Comparison of ENCODE assay signal across 16 cellular contexts in the genomic region with DNA sequence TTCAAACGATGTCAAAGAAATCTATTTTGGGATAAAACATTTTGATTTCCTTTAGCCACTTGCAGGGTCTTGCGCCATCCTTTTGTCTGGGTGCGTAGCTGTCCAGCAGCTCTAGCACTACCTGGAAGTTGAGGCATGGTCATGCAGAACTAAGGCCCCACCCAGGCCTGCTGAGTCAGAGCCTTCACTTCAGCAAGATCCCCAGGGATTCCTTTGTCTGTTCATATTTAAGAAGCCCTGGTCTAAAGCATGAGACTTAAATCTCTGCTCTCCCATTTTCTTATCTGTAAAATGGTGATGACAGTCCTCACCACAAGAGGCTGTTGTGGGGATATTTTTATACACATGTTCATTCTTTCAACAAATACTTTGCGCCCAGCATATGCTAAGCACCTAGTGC.
DNase-seq lines count a peak whose midpoint lies in the region; ATAC-seq and TF ChIP-seq lines count a peak whose summit lies in the region.
"Had no signal": no experiment of that assay in that cellular context is flagged by ENCODE, and none has a peak within 500 bp of the region (broad histone marks: within the 10 kb centered on the region; RNA-seq: fewer than 3 reads in every experiment).

No MANE protein-coding gene starts in this region.

- intact Hi-C loops in A673 (cut with micrococcal nuclease; ENCODE audit: unreplicated experiment), result no loop called here

- H4K8ac ChIP-seq in mesenchymal stem cell (ENCODE audit: low read length), result no peak overlapping the region

- POLR2A ChIA-PET in A673 (lab: Charles Lee; ENCODE audit: low non-redundant PET), result no interaction called here

- 72% methylated on average over 4 of the region's 4 CpGs for WGBS in mesenchymal stem cell

- H3K4me3 ChIP-seq in A673 (ENCODE audit: low read depth, low read length, poor library complexity, severe bottlenecking), result no peak overlapping the region
- no peak overlapping the region for H3K4me3 ChIP-seq in epithelial cell of esophagus (ENCODE audit: low read length)
- H3K4me3 ChIP-seq in mesenchymal stem cell (ENCODE audit: insufficient read depth in 1 of 2, low read depth in 1 of 2, low read length in 2 of 2), result no peak overlapping the region
- H3K4me3 ChIP-seq: psoas muscle had no signal

- no peak overlapping the region for H3K23ac ChIP-seq in mesenchymal stem cell (ENCODE audit: low read length in 2 of 2)

- no peak overlapping the region for H2AFZ ChIP-seq in mesenchymal stem cell (ENCODE audit: low read depth, low read length)

- BruUV-seq in A673 (replicated peaks; lab: Mats Ljungman, UMichigan), result no TSS peak

- H3K9me3 ChIP-seq in A673 (ENCODE audit: low read depth, low read length, poor library complexity, severe bottlenecking) (no peaks in the 10 kb centered on the region), mesenchymal stem cell (ENCODE audit: control insufficient read depth, low read length) (no peaks in the 10 kb centered on the region)
- H3K9me3 ChIP-seq: psoas muscle had no signal

- H3K36me3 ChIP-seq in A673 (ENCODE audit: insufficient read depth, low read length, poor library complexity, severe bottlenecking) (no peaks in the 10 kb centered on the region), mesenchymal stem cell (ENCODE audit: control insufficient read depth in 1 of 2, insufficient read depth in 2 of 2, low read depth in 1 of 2, low read length in 2 of 2) (no peaks in the 10 kb centered on the region)

- no peaks in the 10 kb centered on the region for H3K4me1 ChIP-seq in A673 (ENCODE audit: insufficient read depth, low read length, poor library complexity, severe bottlenecking)
- peaks cover 9% of the 10 kb centered on the region for H3K4me1 ChIP-seq in mesenchymal stem cell (ENCODE audit: control insufficient read depth, insufficient read depth, low read depth, low read length)

- H2BK5ac ChIP-seq in mesenchymal stem cell (ENCODE audit: low read depth, low read length, poor library complexity, severe bottlenecking), result no peak overlapping the region

- no peak overlapping the region for H2BK15ac ChIP-seq in mesenchymal stem cell (ENCODE audit: low read depth, poor library complexity, severe bottlenecking)

- no peak overlapping the region for H3K9ac ChIP-seq in mesenchymal stem cell (ENCODE audit: low read length)

- H3K4me2 ChIP-seq in mesenchymal stem cell (ENCODE audit: low read length, poor library complexity, severe bottlenecking), result no peak overlapping the region

- ATAC-seq in HG02763 (IDR thresholded peaks at IDR 0.05; ENCODE audit: unreplicated experiment) (no peak), HG02759 (IDR thresholded peaks at IDR 0.05; ENCODE audit: unreplicated experiment) (no peak)
- ATAC-seq: activated naive CD4-positive, alpha-beta T cell treated with anti-CD3 and anti-CD28 coated beads, Interleukin-2, amount 50 U/mL, for 72 hours; psoas muscle had no signal

- H3K18ac ChIP-seq in mesenchymal stem cell (ENCODE audit: low read depth in 1 of 2, low read length in 2 of 2), result no peak overlapping the region

- no peak overlapping the region for H4K91ac ChIP-seq in mesenchymal stem cell (ENCODE audit: low read length)

- no peak overlapping the region for H2BK120ac ChIP-seq in mesenchymal stem cell (ENCODE audit: low read depth, low read length)

- CTCF ChIA-PET in A673 (lab: Charles Lee), result no interaction called here

- TF ChIP-seq CTCF in A673 (conservative IDR thresholded peaks at IDR 0.05; ENCODE audit: low read depth, low read length) (no peak), epithelial cell of esophagus (IDR thresholded peaks at IDR 0.05; ENCODE audit: insufficient read depth, low read depth, low read length, missing control alignments) (no peak)

- H3K4ac ChIP-seq in mesenchymal stem cell (ENCODE audit: low read depth in 1 of 2, low read length in 2 of 2), result no peak overlapping the region

- H2AK5ac ChIP-seq in mesenchymal stem cell (ENCODE audit: low read length, severe bottlenecking), result no peak overlapping the region

- H3K27ac ChIP-seq in A673 (ENCODE audit: low read depth, low read length, poor library complexity, severe bottlenecking) (no peak overlapping the region), mesenchymal stem cell (ENCODE audit: low read length, poor library complexity, severe bottlenecking) (no peak overlapping the region)
- H3K27ac ChIP-seq: HL-60, psoas muscle had no signal

- H3K14ac ChIP-seq in mesenchymal stem cell (ENCODE audit: low read length in 2 of 2), result no peak overlapping the region

- H2BK12ac ChIP-seq in mesenchymal stem cell (ENCODE audit: low read length in 2 of 2), result no peak overlapping the region

- DNase-seq in A673 (ENCODE audit: low spot score) (peak; percentile 25), OCI-M1 (lab: John Stamatoyannopoulos, UW) (peak; percentile 36), epithelial cell of esophagus (ENCODE audit: low read depth) (peak; percentile 50), mesenchymal stem cell (peak; percentile 22), NCI-H2029 treated with DMSO at 0.1 percent for 48 hours (lab: John Stamatoyannopoulos, UW) (no peak)
- DNase-seq in effector CD8-positive, alpha-beta T cell (lab: John Stamatoyannopoulos, UW), result no peak
- DNase-seq: activated CD4-positive, alpha-beta T cell treated with anti-CD3 and anti-CD28 coated beads for 4 hours; activated T-cell treated with anti-CD3 and anti-CD28 coated beads for 4 hours; NCI-H526 treated with DMSO at 0.1 percent for 48 hours; psoas muscle; RPMI8226; substantia nigra had no signal

- no peaks in the 10 kb centered on the region for H3K79me1 ChIP-seq in mesenchymal stem cell (replicated peaks; ENCODE audit: low read length, poor library complexity, severe bottlenecking)

- H3K27me3 ChIP-seq in A673 (replicated peaks; ENCODE audit: insufficient read depth, low read depth, low read length, poor library complexity) (no peaks in the 10 kb centered on the region), mesenchymal stem cell (ENCODE audit: control insufficient read depth in 1 of 2, insufficient read depth in 1 of 2, low read length in 2 of 2) (peaks cover 38 to 49% of the 10 kb centered on the region in 2 experiments)

Comparison
In these comparisons a context has a peak if more than half of its experiments do, and no peak if none do; other contexts are left out.
1. DNase-seq: peak in A673 (single experiment), OCI-M1 (single experiment), epithelial cell of esophagus (single experiment) and mesenchymal stem cell (single experiment); none in NCI-H2029 treated with DMSO at 0.1 percent for 48 hours (single experiment) and effector CD8-positive, alpha-beta T cell (single experiment).